ENCODE assay signal across 7 cellular contexts in the genomic region with DNA sequence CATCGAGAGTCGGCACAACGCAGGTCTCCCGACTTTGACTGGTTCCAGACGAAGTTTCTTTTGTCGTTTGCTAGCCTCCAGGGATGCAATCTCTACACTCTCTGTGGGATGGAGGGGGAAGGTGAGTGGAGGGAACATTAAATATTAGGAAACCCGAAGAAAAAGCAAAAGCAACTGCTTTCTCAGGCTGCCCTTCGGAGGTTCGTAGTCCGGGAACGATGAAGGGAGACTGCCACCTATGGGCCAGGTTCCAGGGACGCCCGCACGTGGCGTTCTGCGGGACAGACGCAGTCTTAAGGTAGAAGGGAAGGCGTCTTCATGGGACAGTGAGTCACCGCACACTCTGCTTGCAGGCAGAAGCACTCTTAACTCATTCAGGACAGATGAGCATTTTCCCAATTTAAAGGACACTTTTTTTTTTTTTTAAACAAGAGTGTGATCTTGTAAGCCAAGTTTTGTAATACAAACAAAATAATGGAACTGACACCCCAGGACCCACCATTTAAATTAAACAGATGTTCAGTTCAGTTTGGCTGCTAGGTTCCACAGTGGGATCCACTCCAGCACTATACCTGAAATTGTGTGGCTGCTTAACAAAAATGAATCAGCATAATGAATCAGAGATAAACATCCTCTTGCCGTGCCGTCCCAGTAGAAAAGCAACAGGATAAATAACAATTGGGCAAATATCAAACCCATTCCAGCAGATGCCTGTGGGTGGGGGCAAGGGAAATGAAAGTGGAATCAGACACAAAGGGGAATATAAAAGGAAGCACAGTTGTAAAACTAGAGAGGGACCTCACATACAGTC.
DNase-seq lines count a peak whose midpoint lies in the region; FAIRE-seq and TF ChIP-seq lines count a peak whose summit lies in the region.

No MANE protein-coding gene starts in this region.

- H2AFZ ChIP-seq in neuron (ENCODE audit: low read depth, low read length) = peak overlapping the region; percentile 81

- DNase-seq in GM13976 (ENCODE audit: low spot score) = peak; percentile 83
- peak; percentile 75 for DNase-seq in Jurkat, Clone E6-1 (ENCODE audit: low read depth, low spot score)
- peak; percentile 76 to 81 for DNase-seq in SJCRH30
- DNase-seq in activated gamma-delta T cell treated with anti-CD3 and anti-CD28 coated beads, Interleukin-2, amount 50 U/mL, for 16 hours (ENCODE audit: low read depth) = peak; percentile 64
- DNase-seq in frontal cortex (ENCODE audit: low spot score in 2 of 2) = peak; percentile 72 to 84
- DNase-seq in stomach = peak; percentile 91

- no peak for TF ChIP-seq POLR2A in stomach (IDR thresholded peaks at IDR 0.05)

- H3K36me3 ChIP-seq in SJCRH30 (no peaks in the 10 kb centered on the region), neuron (ENCODE audit: insufficient read depth, low read length) (no peaks in the 10 kb centered on the region), stomach (no peaks in the 10 kb centered on the region)

- H3K4me3 ChIP-seq in Jurkat, Clone E6-1 (ENCODE audit: low read length) = no peak overlapping the region
- peak overlapping the region; percentile 52 for H3K4me3 ChIP-seq in SJCRH30
- peak overlapping the region; percentile 53 for H3K4me3 ChIP-seq in neuron (ENCODE audit: low read length)
- H3K4me3 ChIP-seq in stomach = peak overlapping the region; percentile 46 to 56 (median 47)

- 1 to 4% (median 2%) methylated on average over 21 of the region's 21 CpGs for WGBS in stomach, 5 donors

- H3K9me3 ChIP-seq in SJCRH30 (replicated peaks) (no peaks in the 10 kb centered on the region), neuron (ENCODE audit: low read length) (no peaks in the 10 kb centered on the region), stomach (no peaks in the 10 kb centered on the region)

- H3K27ac ChIP-seq in SJCRH30 (no peak overlapping the region), stomach (peak overlapping the region; percentile 47 to 79 (median 59))

- no peak for FAIRE-seq in frontal cortex (lab: Jason Lieb, UNC)

- intact Hi-C loops in stomach (cut with DNase I; ENCODE audit: low total_unique reads) = loop anchor here (5.0 kb wide), 1 partner anchor 235 kb away; no protein-coding TSS in a partner anchor

- in situ Hi-C loops in GM13976 (cut with MboI; ENCODE audit: low sequenced_read_pairs, unreplicated experiment) = no loop called here

- TF ChIP-seq EP300 in stomach (IDR thresholded peaks at IDR 0.05) = no peak

- H3K27me3 ChIP-seq in SJCRH30 (no peaks in the 10 kb centered on the region), neuron (ENCODE audit: insufficient read depth, low read length) (peaks cover 25% of the 10 kb centered on the region), stomach (no peaks in the 10 kb centered on the region)

- H3K4me1 ChIP-seq in SJCRH30 (peaks cover 3% of the 10 kb centered on the region; the same call in 1 of the 2 replicates), neuron (ENCODE audit: insufficient read depth, low read length) (peaks cover 3% of the 10 kb centered on the region), stomach (peaks cover 7 to 23% (median 18%) of the 10 kb centered on the region in 4 donors)

- TF ChIP-seq CTCF in GM13976 (IDR thresholded peaks at IDR 0.05; ENCODE audit: borderline replicate concordance, control extremely low read depth, extremely low read depth, insufficient read depth, missing control alignments) (peak; percentile 63), stomach (IDR thresholded peaks at IDR 0.05) (peak in 5 of 7 experiments; percentile 49 to 84 (median 83))
